13 cellular contexts compared by ENCODE assay signal in the genomic region with DNA sequence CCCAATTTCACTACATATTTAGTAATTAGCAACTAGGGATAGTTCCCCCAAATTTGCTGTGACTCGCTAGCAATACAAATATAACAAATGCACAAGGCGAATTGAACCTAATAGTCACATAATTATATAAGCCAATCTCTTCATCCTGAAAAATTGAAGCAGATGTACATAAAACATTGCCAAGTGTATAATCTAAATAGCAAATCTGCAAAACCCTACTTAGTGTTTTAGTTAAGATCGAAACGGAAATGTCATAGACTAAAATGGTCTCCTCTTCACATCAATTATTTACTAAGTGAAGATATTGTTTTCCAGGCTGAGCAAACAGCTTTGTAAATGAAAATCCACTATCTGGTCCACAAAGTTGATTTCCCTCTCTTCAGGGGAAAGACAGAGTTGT. TPM values are rescaled to one million over a fixed set of nuclear protein-coding genes. Genes with fewer than 3 reads are reported as not detected.
DNase-seq lines count a peak whose midpoint lies in the region; ATAC-seq, FAIRE-seq and TF ChIP-seq lines count a peak whose summit lies in the region.
"Had no signal": no experiment of that assay in that cellular context is flagged by ENCODE, and none has a peak within 500 bp of the region (broad histone marks: within the 10 kb centered on the region; RNA-seq: fewer than 3 reads in every experiment).

No MANE protein-coding gene starts in this region.

- no peaks in the 10 kb centered on the region for H3K27me3 ChIP-seq in GM23338 (ENCODE audit: insufficient read depth)
- H3K27me3 ChIP-seq in HUES64 (ENCODE audit: insufficient read depth, low read length) = no peaks in the 10 kb centered on the region
- H3K27me3 ChIP-seq in astrocyte (ENCODE audit: insufficient read depth, low read length) = no peaks in the 10 kb centered on the region
- no peaks in the 10 kb centered on the region for H3K27me3 ChIP-seq in smooth muscle cell (ENCODE audit: low read depth)
- no peaks in the 10 kb centered on the region for H3K27me3 ChIP-seq in tibial artery
- H3K27me3 ChIP-seq in ascending aorta = no peaks in the 10 kb centered on the region
- H3K27me3 ChIP-seq: BLaER1 treated with 17β-estradiol and CSF1 and Interleukin-3, amounts not matched to agents 10 nM and 100 nM had no signal

- no peak overlapping the region for H3K4me3 Mint-ChIP-seq in GM23338
- H3K4me3 Mint-ChIP-seq in astrocyte (ENCODE audit: unreplicated experiment) = no peak overlapping the region
- H3K4me3 Mint-ChIP-seq: CD4-positive, CD25-positive, alpha-beta regulatory T cell had no signal

- H3K9me3 ChIP-seq in HUES64 (ENCODE audit: insufficient read depth, low read depth, low read length) = no peaks in the 10 kb centered on the region
- no peaks in the 10 kb centered on the region for H3K9me3 ChIP-seq in astrocyte (ENCODE audit: insufficient read depth, low read depth, low read length)
- no peaks in the 10 kb centered on the region for H3K9me3 ChIP-seq in smooth muscle cell (replicated peaks; ENCODE audit: low read depth)
- no peaks in the 10 kb centered on the region for H3K9me3 ChIP-seq in tibial artery
- H3K9me3 ChIP-seq in ascending aorta = no peaks in the 10 kb centered on the region

- H3K9ac ChIP-seq in HUES64 (ENCODE audit: low read depth, low read length) (no peak overlapping the region), astrocyte (ENCODE audit: low read length) (no peak overlapping the region), smooth muscle cell (ENCODE audit: low read depth) (no peak overlapping the region)
- H3K9ac ChIP-seq: BLaER1 treated with 17β-estradiol and CSF1 and Interleukin-3, amounts not matched to agents 10 nM and 100 nM had no signal

- H3K9me2 ChIP-seq in GM23338 (ENCODE audit: insufficient read depth) = no peaks in the 10 kb centered on the region

- ATAC-seq in GM23338 = no peak

- H3K36me3 Mint-ChIP-seq in GM23338 (ENCODE audit: low read depth) (no peaks in the 10 kb centered on the region), astrocyte (ENCODE audit: low read depth, unreplicated experiment) (peaks cover 4% of the 10 kb centered on the region)

- WGBS in HUES64 = 100% methylated on average over 4 of the region's 4 CpGs
- WGBS in smooth muscle cell (ENCODE audit: low lambda C conversion rate) = 96% methylated on average over 4 of the region's 4 CpGs

- H3K79me2 ChIP-seq in GM23338 (replicated peaks; ENCODE audit: insufficient read depth) (no peaks in the 10 kb centered on the region), astrocyte (ENCODE audit: insufficient read depth, low read length) (no peaks in the 10 kb centered on the region), smooth muscle cell (ENCODE audit: low read depth) (no peaks in the 10 kb centered on the region)

- H3K4me1 ChIP-seq in GM23338 (ENCODE audit: insufficient read depth) = peaks cover 33% of the 10 kb centered on the region
- peaks cover 29% of the 10 kb centered on the region for H3K4me1 ChIP-seq in HUES64 (ENCODE audit: insufficient read depth, low read length)
- H3K4me1 ChIP-seq in astrocyte (ENCODE audit: insufficient read depth, low read length) = peaks cover 20% of the 10 kb centered on the region
- peaks cover 21% of the 10 kb centered on the region for H3K4me1 ChIP-seq in smooth muscle cell (ENCODE audit: low read depth)
- H3K4me1 ChIP-seq in tibial artery = no peaks in the 10 kb centered on the region
- no peaks in the 10 kb centered on the region for H3K4me1 ChIP-seq in ascending aorta

- H4K20me1 ChIP-seq in GM23338 (replicated peaks; ENCODE audit: insufficient read depth) = no peaks in the 10 kb centered on the region
- H4K20me1 ChIP-seq in astrocyte (ENCODE audit: insufficient read depth, low read length) = no peaks in the 10 kb centered on the region
- no peaks in the 10 kb centered on the region for H4K20me1 ChIP-seq in smooth muscle cell (ENCODE audit: low read depth)
- H4K20me1 ChIP-seq: BLaER1 treated with 17β-estradiol and CSF1 and Interleukin-3, amounts not matched to agents 10 nM and 100 nM had no signal

- no peaks in the 10 kb centered on the region for H3K9me3 Mint-ChIP-seq in GM23338
- peaks cover 2% of the 10 kb centered on the region for H3K9me3 Mint-ChIP-seq in astrocyte (ENCODE audit: unreplicated experiment)
- H3K9me3 Mint-ChIP-seq: CD4-positive, CD25-positive, alpha-beta regulatory T cell had no signal

- H3F3A ChIP-seq in GM23338 (replicated peaks; ENCODE audit: low read depth) (no peaks in the 10 kb centered on the region), smooth muscle cell (ENCODE audit: low read depth) (peaks cover 5% of the 10 kb centered on the region)

- TF ChIP-seq CTCF in GM23338 (conservative IDR thresholded peaks at IDR 0.05; ENCODE audit: low read depth in 2 of 2) = no peak
- TF ChIP-seq CTCF in astrocyte (IDR thresholded peaks at IDR 0.05; ENCODE audit: insufficient read depth, low read depth, low read length) = no peak
- TF ChIP-seq CTCF in smooth muscle cell (IDR thresholded peaks at IDR 0.05; ENCODE audit: borderline replicate concordance, insufficient read depth, poor library complexity, severe bottlenecking) = no peak
- no peak for TF ChIP-seq CTCF in tibial artery (IDR thresholded peaks at IDR 0.05)
- no peak for TF ChIP-seq CTCF in ascending aorta (IDR thresholded peaks at IDR 0.05)

- H3K27me3 Mint-ChIP-seq in GM23338 (ENCODE audit: insufficient read depth, low read depth, poor library complexity) (peaks cover 2% of the 10 kb centered on the region), astrocyte (ENCODE audit: low read depth, unreplicated experiment) (no peaks in the 10 kb centered on the region)

- DNase-seq in GM23338 (ENCODE audit: low spot score) = no peak
- no peak for DNase-seq in astrocyte (ENCODE audit: low read depth)
- no peak for DNase-seq in smooth muscle cell (lab: John Stamatoyannopoulos, UW; ENCODE audit: unreplicated experiment)
- DNase-seq in tibial artery = no peak
- no peak for DNase-seq in activated CD4-positive, CD25-positive, alpha-beta regulatory T cell treated with anti-CD3 and anti-CD28 coated beads, Interleukin-2, amount 50 U/mL, for 72 hours
- no peak for DNase-seq in ascending aorta (ENCODE audit: low spot score in 2 of 2)
- DNase-seq: 8988T; CD4-positive, CD25-positive, alpha-beta regulatory T cell; GF-D8; KBM-7 had no signal

- H3K27ac Mint-ChIP-seq in GM23338 (no peak overlapping the region), astrocyte (ENCODE audit: unreplicated experiment) (no peak overlapping the region)
- H3K27ac Mint-ChIP-seq: CD4-positive, CD25-positive, alpha-beta regulatory T cell had no signal

- H3K4me3 ChIP-seq in GM23338 = peak overlapping the region; percentile 20; the same call in 1 of the 2 replicates
- no peak overlapping the region for H3K4me3 ChIP-seq in HUES64 (ENCODE audit: low read length)
- no peak overlapping the region for H3K4me3 ChIP-seq in astrocyte (ENCODE audit: insufficient read depth, low read depth, low read length)
- H3K4me3 ChIP-seq in smooth muscle cell = no peak overlapping the region
- no peak overlapping the region for H3K4me3 ChIP-seq in tibial artery
- no peak overlapping the region for H3K4me3 ChIP-seq in ascending aorta
- H3K4me3 ChIP-seq: BLaER1 treated with 17β-estradiol and CSF1 and Interleukin-3, amounts not matched to agents 10 nM and 100 nM had no signal

- peak; percentile 64 for FAIRE-seq in astrocyte (lab: Jason Lieb, UNC)
- FAIRE-seq: HTR-8/SVneo had no signal

- intact Hi-C loops in tibial artery (cut with DNase I; ENCODE audit: low total_unique reads) (no loop called here), ascending aorta (cut with DNase I) (no loop called here)

- H3K4me2 ChIP-seq in GM23338 = peak overlapping the region; percentile 60
- peak overlapping the region; percentile 72 for H3K4me2 ChIP-seq in astrocyte (ENCODE audit: low read length)
- H3K4me2 ChIP-seq in smooth muscle cell = no peak overlapping the region
- H3K4me2 ChIP-seq: BLaER1 treated with 17β-estradiol and CSF1 and Interleukin-3, amounts not matched to agents 10 nM and 100 nM had no signal

- no peaks in the 10 kb centered on the region for H3K36me3 ChIP-seq in GM23338 (ENCODE audit: insufficient read depth)
- no peaks in the 10 kb centered on the region for H3K36me3 ChIP-seq in HUES64 (ENCODE audit: insufficient read depth, low read length)
- no peaks in the 10 kb centered on the region for H3K36me3 ChIP-seq in astrocyte (ENCODE audit: insufficient read depth, low read length)
- no peaks in the 10 kb centered on the region for H3K36me3 ChIP-seq in smooth muscle cell (ENCODE audit: low read depth)
- H3K36me3 ChIP-seq in tibial artery = no peaks in the 10 kb centered on the region
- no peaks in the 10 kb centered on the region for H3K36me3 ChIP-seq in ascending aorta
- H3K36me3 ChIP-seq: BLaER1 treated with 17β-estradiol and CSF1 and Interleukin-3, amounts not matched to agents 10 nM and 100 nM had no signal

- H3K27ac ChIP-seq in GM23338 (ENCODE audit: low read depth) (peak overlapping the region; percentile 76), HUES64 (ENCODE audit: low read depth, low read length) (peak overlapping the region; percentile 82; the same call in 1 of the 2 replicates), astrocyte (ENCODE audit: low read depth, low read length) (no peak overlapping the region), smooth muscle cell (ENCODE audit: low read depth) (peak overlapping the region; percentile 46), tibial artery (no peak overlapping the region), ascending aorta (no peak overlapping the region)
- H3K27ac ChIP-seq: BLaER1 treated with 17β-estradiol and CSF1 and Interleukin-3, amounts not matched to agents 10 nM and 100 nM had no signal

- H2AFZ ChIP-seq in GM23338 (no peak overlapping the region), astrocyte (ENCODE audit: low read depth, low read length) (no peak overlapping the region), smooth muscle cell (ENCODE audit: low read depth) (no peak overlapping the region)

- H3K4me1 Mint-ChIP-seq in GM23338 (peaks cover 30% of the 10 kb centered on the region), astrocyte (ENCODE audit: low read depth, unreplicated experiment) (peaks cover 18% of the 10 kb centered on the region)

TF ChIP-seq in GM23338, 12 proteins besides CTCF, POLR2A, EP300 and RAD21:
- TF ChIP-seq ZNF331 (CRISPR knock-in tag; IDR thresholded peaks at IDR 0.05; ENCODE audit: low read depth) (no peak), CREB1 (CRISPR knock-in tag; IDR thresholded peaks at IDR 0.05; ENCODE audit: low read depth) (no peak), EZH2 (IDR thresholded peaks at IDR 0.05; ENCODE audit: low read depth, unreplicated experiment) (no peak), NANOG (IDR thresholded peaks at IDR 0.05; ENCODE audit: borderline replicate concordance) (no peak), EZH2phosphoT487 (IDR thresholded peaks at IDR 0.05; ENCODE audit: unreplicated experiment) (no peak)

RNA-seq across cellular contexts. Expression of gene RSU1, which starts 49.6 kb away (rescaled TPM):
- total RNA-seq in GM23338 (2014; rRNA removed; shearing (Covaris generic)) = 62.7 and 67.5 TPM in 2 replicates
- 81.3 and 96.2 TPM in 2 replicates for polyA plus RNA-seq in GM23338 (2016; fragmentation: Nextera tagmentation; extraction: Ambion mirVana)
- polyA plus RNA-seq in HUES64 (2013, experiment 1 of 2) = 56.6 TPM
- polyA plus RNA-seq in HUES64 (2013, experiment 2 of 2) = 61.6 TPM
- total RNA-seq in astrocyte = 138 and 142 TPM in 2 replicates
- total RNA-seq in smooth muscle cell = 95.9 and 110 TPM in 2 replicates
- 113 and 128 TPM in 2 replicates for polyA plus RNA-seq in smooth muscle cell
- total RNA-seq in ascending aorta = 82.2 TPM

Comparison
In these comparisons a context has a peak if more than half of its experiments do, and no peak if none do; other contexts are left out.
1. H3K27ac ChIP-seq: peak in GM23338 (single experiment), HUES64 (single experiment) and smooth muscle cell (single experiment); none in astrocyte (single experiment), tibial artery (0 of 2) and ascending aorta (0 of 2).